In genomic region chr7:96238474-96238873, GRCh38 we compare ENCODE assay signal across 15 cellular contexts.
"Had no signal": no experiment of that assay in that cellular context is flagged by ENCODE, and none has a peak within 500 bp of the region (broad histone marks: within the 10 kb centered on the region; RNA-seq: fewer than 3 reads in every experiment).

No MANE protein-coding gene starts in this region.

- H3K27me3 ChIP-seq: esophagus muscularis mucosa, neutrophil, right atrium auricular region, upper lobe of left lung had no signal

- H3K9me3 ChIP-seq: esophagus muscularis mucosa, neutrophil, right atrium auricular region, upper lobe of left lung had no signal

- H3K27ac ChIP-seq: esophagus muscularis mucosa, neutrophil, upper lobe of left lung, WERI-Rb-1 had no signal

- H3K4me3 ChIP-seq: esophagus muscularis mucosa, right atrium auricular region, upper lobe of left lung had no signal

- DNase-seq: activated CD4-positive, alpha-beta memory T cell treated with anti-CD3 and anti-CD28 coated beads, Interleukin-2, amount 10 ng/mL, durations not matched to agents 7 days and 5 days; activated CD4-positive, alpha-beta T cell treated with anti-CD3 and anti-CD28 coated beads for 36 hours; activated CD8-positive, alpha-beta memory T cell treated with anti-CD3 and anti-CD28 coated beads, Interleukin-2, amount 50 U/mL, for 48 hours; activated naive CD8-positive, alpha-beta T cell treated with anti-CD3 and anti-CD28 coated beads, Interleukin-2, amount 10 ng/mL, durations not matched to agents 7 days and 5 days; central memory CD4-positive, alpha-beta T cell; endodermal cell; foreskin fibroblast; stimulated activated CD4-positive, alpha-beta T cell treated with anti-CD3 and anti-CD28 coated beads, Interleukin-2, amount 100 ng/mL, for 24 hours; stimulated activated naive CD4-positive, alpha-beta T cell treated with Interleukin-2 at 50 U/mL for 16 hours; T1000; upper lobe of left lung; WERI-Rb-1 had no signal
